ENCODE assay signal across 19 cellular contexts in genomic region chr19:29860492-29860891, GRCh38. TPM values are rescaled to one million over a fixed set of nuclear protein-coding genes. Genes with fewer than 3 reads are reported as not detected.
DNase-seq lines count a peak whose midpoint lies in the region; TF ChIP-seq lines count a peak whose summit lies in the region.
"Had no signal": no experiment of that assay in that cellular context is flagged by ENCODE, and none has a peak within 500 bp of the region (broad histone marks: within the 10 kb centered on the region; RNA-seq: fewer than 3 reads in every experiment).

No MANE protein-coding gene starts in this region.

- H3K9me3 ChIP-seq in H9 (ENCODE audit: control insufficient read depth, low read depth, low read length): no peaks in the 10 kb centered on the region
- H3K9me3 ChIP-seq: left lung, ovary, thyroid gland had no signal

- H4K20me1 ChIP-seq in H9 (ENCODE audit: control insufficient read depth, insufficient read depth, insufficient read length): no peaks in the 10 kb centered on the region

- H2BK20ac ChIP-seq in H9 (ENCODE audit: low read depth, low read length, poor library complexity, severe bottlenecking): no peak overlapping the region

- no peaks in the 10 kb centered on the region for H3K36me3 Mint-ChIP-seq in H9 (ENCODE audit: insufficient read depth in 1 of 3, low read depth in 3 of 3)

- DNase-seq in NCI-H82 (lab: John Stamatoyannopoulos, UW) (peak; percentile 54), NCI-H82 treated with DMSO at 0.1 percent for 48 hours (lab: John Stamatoyannopoulos, UW; ENCODE audit: unreplicated experiment) (no peak), H9 (peak; percentile 54), RKO (ENCODE audit: low spot score) (peak; percentile 71), kidney tubule cell (ENCODE audit: low spot score) (peak; percentile 16), Ammon's horn (ENCODE audit: low spot score) (no peak), SHP77 (lab: John Stamatoyannopoulos, UW) (no peak)
- DNase-seq in stimulated activated naive CD4-positive, alpha-beta T cell treated with Interleukin-2 at 50 U/mL for 16 hours (lab: John Stamatoyannopoulos, UW): no peak
- DNase-seq: activated CD4-positive, alpha-beta T cell treated with anti-CD3 and anti-CD28 coated beads, Interleukin-2, amount 10 ng/mL, durations not matched to agents 24 days and 14 days; activated naive CD8-positive, alpha-beta T cell treated with anti-CD3 and anti-CD28 coated beads, Interleukin-2, amount 50 U/mL, for 24 hours; caudate nucleus; effector memory CD4-positive, alpha-beta T cell; left lung; NCI-H2081 treated with DMSO at 0.1 percent for 48 hours; NCI-H526 treated with DMSO at 0.1 percent for 48 hours; ovary; stimulated activated CD8-positive, alpha-beta memory T cell treated with anti-CD3 and anti-CD28 coated beads, Interleukin-4, amount 100 ng/mL, for 48 hours; thyroid gland had no signal

- H2BK15ac ChIP-seq in H9 (ENCODE audit: low read depth, low read length): no peak overlapping the region

- no peak overlapping the region for H3K27ac Mint-ChIP-seq in H9
- H3K27ac Mint-ChIP-seq: activated CD4-positive, alpha-beta T cell treated with anti-CD3 and anti-CD28 coated beads, Interleukin-2, amount 10 ng/mL, durations not matched to agents 24 days and 14 days; activated naive CD8-positive, alpha-beta T cell treated with anti-CD3 and anti-CD28 coated beads, Interleukin-2, amount 50 U/mL, for 24 hours; T-helper 2 cell treated with Interferon-gamma antibody and Interleukin-4, amounts not matched to agents 5 μg/mL and 100 μg/mL, for 36 hours had no signal

- no peaks in the 10 kb centered on the region for H3K23me2 ChIP-seq in H9 (ENCODE audit: insufficient read length, low read depth, low read length, poor library complexity, severe bottlenecking)

- H3K4me3 Mint-ChIP-seq in H9: no peak overlapping the region
- H3K4me3 Mint-ChIP-seq: activated CD4-positive, alpha-beta T cell treated with anti-CD3 and anti-CD28 coated beads, Interleukin-2, amount 10 ng/mL, durations not matched to agents 24 days and 14 days; activated naive CD8-positive, alpha-beta T cell treated with anti-CD3 and anti-CD28 coated beads, Interleukin-2, amount 50 U/mL, for 24 hours; T-helper 2 cell treated with Interferon-gamma antibody and Interleukin-4, amounts not matched to agents 5 μg/mL and 100 μg/mL, for 36 hours had no signal

- no peak overlapping the region for H4K5ac ChIP-seq in H9 (ENCODE audit: insufficient read length, low read depth, low read length)

- H3K23ac ChIP-seq in H9 (ENCODE audit: insufficient read length, low read depth, low read length): no peak overlapping the region

- no peak overlapping the region for H3K18ac ChIP-seq in H9 (ENCODE audit: insufficient read length, low read depth, low read length)

- no peak overlapping the region for H3K56ac ChIP-seq in H9 (ENCODE audit: insufficient read length, low read depth, low read length)

- no peak overlapping the region for H2AK5ac ChIP-seq in H9 (ENCODE audit: insufficient read length, low read length)

- no peak overlapping the region for H3K4me2 ChIP-seq in H9 (ENCODE audit: insufficient read depth, insufficient read length, low read length)

- no peak overlapping the region for H4K91ac ChIP-seq in H9 (ENCODE audit: insufficient read length, low read depth, low read length)

- no peak overlapping the region for H2AFZ ChIP-seq in H9 (ENCODE audit: low read length)

- no peaks in the 10 kb centered on the region for H3K27me3 ChIP-seq in H9 (ENCODE audit: insufficient read depth, low read length)
- H3K27me3 ChIP-seq: ovary, thyroid gland had no signal

- H3K4me1 Mint-ChIP-seq in H9: peaks cover 12 to 16% of the 10 kb centered on the region in 2 experiments
- H3K4me1 Mint-ChIP-seq: activated naive CD8-positive, alpha-beta T cell treated with anti-CD3 and anti-CD28 coated beads, Interleukin-2, amount 50 U/mL, for 24 hours had no signal

- no peaks in the 10 kb centered on the region; the same call in 1 of the 2 replicates for H3K4me1 ChIP-seq in H9 (ENCODE audit: insufficient read depth, low read length)
- H3K4me1 ChIP-seq: left lung, thyroid gland had no signal

- H3K9me3 Mint-ChIP-seq in H9: no peaks in the 10 kb centered on the region
- H3K9me3 Mint-ChIP-seq: activated CD4-positive, alpha-beta T cell treated with anti-CD3 and anti-CD28 coated beads, Interleukin-2, amount 10 ng/mL, durations not matched to agents 24 days and 14 days; activated naive CD8-positive, alpha-beta T cell treated with anti-CD3 and anti-CD28 coated beads, Interleukin-2, amount 50 U/mL, for 24 hours; T-helper 2 cell treated with Interferon-gamma antibody and Interleukin-4, amounts not matched to agents 5 μg/mL and 100 μg/mL, for 36 hours had no signal

- no peak overlapping the region for H3T11ph ChIP-seq in H9 (ENCODE audit: low read length)

- H3K27me3 Mint-ChIP-seq in H9 (ENCODE audit: low read depth): peaks cover 13% of the 10 kb centered on the region

- no peak overlapping the region for H3K9ac ChIP-seq in H9 (ENCODE audit: extremely low read depth, insufficient read length, low read length)

- no peaks in the 10 kb centered on the region for H3K79me1 ChIP-seq in H9 (ENCODE audit: insufficient read depth, low read depth, low read length, poor library complexity, severe bottlenecking)

- H3K4ac ChIP-seq in H9 (ENCODE audit: low read depth, low read length): no peak overlapping the region

- H3K14ac ChIP-seq in H9 (ENCODE audit: insufficient read depth, low read length): no peak overlapping the region

- H2BK5ac ChIP-seq in H9 (ENCODE audit: insufficient read length, low read length): no peak overlapping the region

- WGBS in H9 (ENCODE audit: extremely low coverage, insufficient read length, low lambda C conversion rate): no CpG with 5 or more reads among the region's 3 CpGs

- H2BK120ac ChIP-seq in H9 (ENCODE audit: low read depth, low read length, poor library complexity, severe bottlenecking): no peak overlapping the region

- no peak overlapping the region for H4K8ac ChIP-seq in H9 (replicated peaks; ENCODE audit: insufficient read length, low read depth, low read length)

- H2BK12ac ChIP-seq in H9 (ENCODE audit: insufficient read length, low read depth, low read length): no peak overlapping the region

- TF ChIP-seq CTCF in H9 (conservative IDR thresholded peaks at IDR 0.05): no peak

- H3K79me2 ChIP-seq in H9 (ENCODE audit: insufficient read depth, low read length): no peaks in the 10 kb centered on the region

- no peak overlapping the region for H3K27ac ChIP-seq in H9 (ENCODE audit: insufficient read length, low read depth, low read length)
- H3K27ac ChIP-seq: left lung, ovary, thyroid gland had no signal

RNA-seq across cellular contexts. Expression of gene CCNE1, which starts 48.7 kb away (rescaled TPM):
- total RNA-seq in H9 (2021): 40.2 and 42.1 TPM in 2 replicates

Comparison
In these comparisons a context has a peak if more than half of its experiments do, and no peak if none do; other contexts are left out.
1. DNase-seq: peak in NCI-H82 (single experiment), H9 (single experiment), RKO (single experiment) and kidney tubule cell (single experiment); none in NCI-H82 treated with DMSO at 0.1 percent for 48 hours (single experiment), Ammon's horn (single experiment), stimulated activated naive CD4-positive, alpha-beta T cell treated with Interleukin-2 at 50 U/mL for 16 hours (single experiment) and SHP77 (0 of 2).